Comparison of ENCODE assay signal across 12 cellular contexts in the genomic region with DNA sequence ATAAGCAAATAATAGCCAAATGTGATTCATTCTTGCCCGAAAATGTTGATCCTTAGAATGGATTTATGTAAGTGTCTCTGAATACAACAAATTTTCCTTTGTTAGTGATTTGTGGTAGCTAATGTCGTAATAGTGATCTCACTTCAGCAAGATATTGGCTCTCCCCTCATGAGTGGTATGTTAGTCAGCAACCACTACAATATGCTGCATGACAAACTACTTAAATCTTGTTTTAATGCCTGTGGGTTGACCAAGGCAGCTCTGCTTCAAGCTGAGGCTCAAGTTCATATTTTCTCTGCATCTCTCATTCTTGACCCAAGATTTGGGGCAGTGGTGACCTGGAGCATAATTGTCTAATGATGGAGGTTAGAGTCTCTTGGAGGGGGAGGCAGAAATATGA. TPM values are rescaled to one million over a fixed set of nuclear protein-coding genes. Genes with fewer than 3 reads are reported as not detected.
A peak's percentile ranks its signal among the peaks of the same experiment; 100 is the strongest.
DNase-seq lines count a peak whose midpoint lies in the region; ATAC-seq and TF ChIP-seq lines count a peak whose summit lies in the region.
"Had no signal": no experiment of that assay in that cellular context is flagged by ENCODE, and none has a peak within 500 bp of the region (broad histone marks: within the 10 kb centered on the region; RNA-seq: fewer than 3 reads in every experiment).

No MANE protein-coding gene starts in this region.

- TF ChIP-seq CTCF in cardiac fibroblast (IDR thresholded peaks at IDR 0.05; ENCODE audit: low read depth, low read length) (no peak), mucosa of descending colon (IDR thresholded peaks at IDR 0.05) (no peak)

- no peak overlapping the region for H3K4me3 ChIP-seq in MG63
- no peak overlapping the region for H3K4me3 ChIP-seq in cardiac fibroblast (replicated peaks in 1 of 2; ENCODE audit: low read depth in 2 of 2, low read length in 2 of 2)
- H3K4me3 ChIP-seq in mucosa of descending colon, result no peak overlapping the region
- H3K4me3 ChIP-seq: neural progenitor cell had no signal

- CTCF ChIA-PET in activated CD4-positive, alpha-beta memory T cell treated with anti-CD3 and anti-CD28 coated beads, Interleukin-2, amount 10 ng/mL, durations not matched to agents 7 days and 5 days (lab: Charles Lee), result no interaction called here

- no peaks in the 10 kb centered on the region for H3K4me1 Mint-ChIP-seq in activated CD4-positive, alpha-beta memory T cell treated with anti-CD3 and anti-CD28 coated beads, Interleukin-2, amount 10 ng/mL, durations not matched to agents 7 days and 5 days
- H3K4me1 Mint-ChIP-seq: neural progenitor cell had no signal

- intact Hi-C loops in mucosa of descending colon (cut with DNase I, micrococcal nuclease), result no loop called here

- H3K36me3 ChIP-seq in MG63 (no peaks in the 10 kb centered on the region), mucosa of descending colon (ENCODE audit: low read depth) (no peaks in the 10 kb centered on the region)
- H3K36me3 ChIP-seq: neural progenitor cell had no signal

- no peak overlapping the region for H3K27ac Mint-ChIP-seq in activated CD4-positive, alpha-beta memory T cell treated with anti-CD3 and anti-CD28 coated beads, Interleukin-2, amount 10 ng/mL, durations not matched to agents 7 days and 5 days

- no peaks in the 10 kb centered on the region for H3K27me3 ChIP-seq in MG63
- H3K27me3 ChIP-seq: neural progenitor cell had no signal

- ATAC-seq in mucosa of descending colon, result peak; percentile 32
- no peak for ATAC-seq in HG02610 (IDR thresholded peaks at IDR 0.05; ENCODE audit: unreplicated experiment)
- ATAC-seq in HG03520 (IDR thresholded peaks at IDR 0.05; ENCODE audit: unreplicated experiment), result no peak

- peak; percentile 74 for DNase-seq in Daoy (ENCODE audit: low read depth)
- DNase-seq in MG63, result peak; percentile 42
- DNase-seq in cardiac fibroblast (ENCODE audit: low read depth in 2 of 2), result peak; percentile 85 to 98
- no peak for DNase-seq in mucosa of descending colon
- no peak for DNase-seq in NCI-H1930 (lab: John Stamatoyannopoulos, UW)
- DNase-seq in activated CD4-positive, alpha-beta memory T cell treated with anti-CD3 and anti-CD28 coated beads, Interleukin-2, amount 10 ng/mL, durations not matched to agents 7 days and 5 days, result no peak
- DNase-seq: activated CD4-positive, CD25-positive, alpha-beta regulatory T cell; Calu3; NCI-H524 treated with DMSO at 0.1 percent for 48 hours had no signal

- H3K27me3 Mint-ChIP-seq in activated CD4-positive, alpha-beta memory T cell treated with anti-CD3 and anti-CD28 coated beads, Interleukin-2, amount 10 ng/mL, durations not matched to agents 7 days and 5 days, result no peaks in the 10 kb centered on the region

- H3K4me3 Mint-ChIP-seq in activated CD4-positive, alpha-beta memory T cell treated with anti-CD3 and anti-CD28 coated beads, Interleukin-2, amount 10 ng/mL, durations not matched to agents 7 days and 5 days, result no peak overlapping the region
- H3K4me3 Mint-ChIP-seq: neural progenitor cell had no signal

- H3K9me3 Mint-ChIP-seq in activated CD4-positive, alpha-beta memory T cell treated with anti-CD3 and anti-CD28 coated beads, Interleukin-2, amount 10 ng/mL, durations not matched to agents 7 days and 5 days, result no peaks in the 10 kb centered on the region
- H3K9me3 Mint-ChIP-seq: neural progenitor cell had no signal

- POLR2A ChIA-PET in activated CD4-positive, alpha-beta memory T cell treated with anti-CD3 and anti-CD28 coated beads, Interleukin-2, amount 10 ng/mL, durations not matched to agents 7 days and 5 days (lab: Charles Lee), result no interaction called here

- H3K4me1 ChIP-seq in mucosa of descending colon (ENCODE audit: low read depth), result peaks cover 9% of the 10 kb centered on the region
- H3K4me1 ChIP-seq: neural progenitor cell had no signal

- H3K9me3 ChIP-seq in MG63 (no peaks in the 10 kb centered on the region), mucosa of descending colon (no peaks in the 10 kb centered on the region)

- H3K36me3 Mint-ChIP-seq in activated CD4-positive, alpha-beta memory T cell treated with anti-CD3 and anti-CD28 coated beads, Interleukin-2, amount 10 ng/mL, durations not matched to agents 7 days and 5 days (ENCODE audit: low read depth), result no peaks in the 10 kb centered on the region
- H3K36me3 Mint-ChIP-seq: neural progenitor cell had no signal

RNA-seq across cellular contexts. Expression of a gene that starts 49.8 kb away (rescaled TPM):
- 0.60 and 0.69 TPM in 2 replicates for total RNA-seq in Daoy (2014; rRNA removed; shearing (Covaris generic))
- not detected in 2 replicates for total RNA-seq in MG63 (2014; rRNA removed; shearing (Covaris generic); ENCODE audit: low replicate concordance)
- 10 to 100 TPM in 2 of 3 donors, 1 to 10 TPM in 1; 5.5 to 47.0 (median 12.5) TPM for total RNA-seq in mucosa of descending colon
- total RNA-seq in activated CD4-positive, alpha-beta memory T cell treated with anti-CD3 and anti-CD28 coated beads, Interleukin-2, amount 10 ng/mL, durations not matched to agents 7 days and 5 days, result not detected
- total RNA-seq: Calu3 had no signal

Comparison
In these comparisons a context has a peak if more than half of its experiments do, and no peak if none do; other contexts are left out.
1. DNase-seq: peak in Daoy (single experiment), MG63 (single experiment) and cardiac fibroblast (2 of 2); none in mucosa of descending colon (0 of 3), NCI-H1930 (0 of 2) and activated CD4-positive, alpha-beta memory T cell treated with anti-CD3 and anti-CD28 coated beads, Interleukin-2, amount 10 ng/mL, durations not matched to agents 7 days and 5 days (single experiment).